14 cellular contexts compared by ENCODE assay signal in the genomic region with DNA sequence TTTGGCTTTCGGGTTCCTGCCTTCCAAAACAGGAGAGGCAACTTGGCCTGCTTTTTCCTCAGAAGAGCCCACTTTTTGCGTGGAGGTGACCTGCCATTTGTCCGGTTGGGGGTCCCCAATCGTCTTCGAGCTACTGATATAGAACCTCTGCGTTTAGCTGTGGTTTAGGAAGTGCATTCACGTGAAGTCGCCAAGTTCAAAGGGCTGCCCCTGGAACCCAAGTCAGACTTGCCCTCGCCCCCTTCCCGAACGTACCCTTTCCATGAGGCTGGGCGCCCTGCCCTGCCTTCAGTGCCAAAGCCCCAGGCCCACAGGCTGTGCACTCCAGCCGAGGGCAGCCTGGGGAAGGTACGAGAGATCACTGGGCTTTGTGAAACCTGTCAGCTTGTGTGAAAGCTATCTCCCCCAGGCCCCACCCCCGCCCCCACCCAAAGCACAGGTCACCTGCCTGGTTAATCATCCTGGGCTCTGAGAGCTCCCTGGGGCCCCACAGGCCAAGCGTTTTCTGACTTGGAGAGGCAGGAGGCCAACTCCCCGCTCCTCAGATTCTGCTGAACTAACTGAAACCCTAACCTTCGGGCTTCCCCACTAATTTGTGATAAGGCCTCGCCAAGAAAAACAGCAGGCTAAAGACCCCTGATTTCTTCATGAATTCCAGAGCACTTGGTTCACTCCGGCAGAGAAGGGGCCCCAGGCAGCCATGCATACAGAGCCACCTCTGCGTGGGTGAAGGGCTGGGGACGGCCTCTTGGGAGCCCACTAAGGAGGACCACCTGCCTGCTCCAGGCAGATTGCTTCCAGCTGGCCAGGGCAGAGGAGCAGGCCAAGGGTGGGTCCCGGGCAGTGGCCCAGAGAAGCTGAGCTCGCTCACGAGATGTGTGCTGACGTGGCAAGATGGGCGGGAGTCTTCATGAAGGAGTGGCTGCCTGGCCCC. TPM values are rescaled to one million over a fixed set of nuclear protein-coding genes. Genes with fewer than 3 reads are reported as not detected.
DNase-seq lines count a peak whose midpoint lies in the region; ATAC-seq and TF ChIP-seq lines count a peak whose summit lies in the region.
"Had no signal": no experiment of that assay in that cellular context is flagged by ENCODE, and none has a peak within 500 bp of the region (broad histone marks: within the 10 kb centered on the region; RNA-seq: fewer than 3 reads in every experiment).

No MANE protein-coding gene starts in this region.

- peak overlapping the region; percentile 41 for H3K27ac ChIP-seq in mesenchymal stem cell (ENCODE audit: low read length, poor library complexity, severe bottlenecking)
- H3K27ac ChIP-seq in thyroid gland: no peak overlapping the region

- H3K9me3 ChIP-seq in mesenchymal stem cell (ENCODE audit: control insufficient read depth, low read length) (peaks cover 9% of the 10 kb centered on the region), thyroid gland (no peaks in the 10 kb centered on the region)
- H3K9me3 ChIP-seq: adrenal gland, MG63, stomach had no signal

- no peak overlapping the region for H2BK12ac ChIP-seq in mesenchymal stem cell (ENCODE audit: low read length in 2 of 2)

- POLR2A ChIA-PET in WTC11 (lab: Charles Lee): no interaction called here

- peak overlapping the region; percentile 29 for H3K9ac ChIP-seq in mesenchymal stem cell (ENCODE audit: low read length)

- H3K36me3 Mint-ChIP-seq in activated naive CD4-positive, alpha-beta T cell treated with anti-CD3 and anti-CD28 coated beads, Interleukin-2, amount 50 U/mL, for 72 hours: no peaks in the 10 kb centered on the region
- no peaks in the 10 kb centered on the region; the same call in 1 of the 2 replicates for H3K36me3 Mint-ChIP-seq in WTC11

- no peak for ATAC-seq in activated naive CD4-positive, alpha-beta T cell treated with anti-CD3 and anti-CD28 coated beads, Interleukin-2, amount 50 U/mL, for 72 hours
- no peak for ATAC-seq in WTC11
- ATAC-seq: HCT116, SK-N-SH treated with all-trans-retinoic acid at 6 μM for 48 hours had no signal

- peaks cover 14% of the 10 kb centered on the region for H3K4me1 Mint-ChIP-seq in WTC11

- TF ChIP-seq CTCF in thyroid gland (IDR thresholded peaks at IDR 0.05) (no peak), WTC11 (IDR thresholded peaks at IDR 0.05) (no peak)

- H3K4me1 ChIP-seq in mesenchymal stem cell (ENCODE audit: control insufficient read depth, insufficient read depth, low read depth, low read length) (peaks cover 30% of the 10 kb centered on the region), thyroid gland (peaks cover 0 to 3% of the 10 kb centered on the region in 2 donors)
- H3K4me1 ChIP-seq: adrenal gland, stomach had no signal

- H3K4me3 Mint-ChIP-seq in WTC11: no peak overlapping the region

- WGBS in mesenchymal stem cell: 87% methylated on average over 27 of the region's 27 CpGs
- 67 to 74% methylated on average over 21 of the region's 27 CpGs for WGBS in thyroid gland, 2 donors

- H3K14ac ChIP-seq in mesenchymal stem cell (ENCODE audit: low read length in 2 of 2): no peak overlapping the region

- no peak overlapping the region for H2BK120ac ChIP-seq in mesenchymal stem cell (ENCODE audit: low read depth, low read length)

- H3K36me3 ChIP-seq in mesenchymal stem cell (ENCODE audit: control insufficient read depth in 1 of 2, insufficient read depth in 2 of 2, low read depth in 1 of 2, low read length in 2 of 2): no peaks in the 10 kb centered on the region
- H3K36me3 ChIP-seq in thyroid gland: no peaks in the 10 kb centered on the region
- H3K36me3 ChIP-seq: adrenal gland, MG63, stomach had no signal

- H2BK15ac ChIP-seq in mesenchymal stem cell (ENCODE audit: low read depth, poor library complexity, severe bottlenecking): no peak overlapping the region

- peak overlapping the region in 1 of 2 experiments; percentile 13 for H3K4ac ChIP-seq in mesenchymal stem cell (ENCODE audit: low read depth in 1 of 2, low read length in 2 of 2)

- no peak overlapping the region for H4K91ac ChIP-seq in mesenchymal stem cell (ENCODE audit: low read length)

- no peak overlapping the region for H3K18ac ChIP-seq in mesenchymal stem cell (ENCODE audit: low read depth in 1 of 2, low read length in 2 of 2)

- H3K79me1 ChIP-seq in mesenchymal stem cell (replicated peaks; ENCODE audit: low read length, poor library complexity, severe bottlenecking): no peaks in the 10 kb centered on the region

- no peak overlapping the region for H3K23ac ChIP-seq in mesenchymal stem cell (ENCODE audit: low read length in 2 of 2)

- H2BK5ac ChIP-seq in mesenchymal stem cell (ENCODE audit: low read depth, low read length, poor library complexity, severe bottlenecking): peak overlapping the region; percentile 67

- H2AK5ac ChIP-seq in mesenchymal stem cell (ENCODE audit: low read length, severe bottlenecking): peak overlapping the region; percentile 91

- CTCF ChIA-PET in WTC11 (lab: Charles Lee): interaction anchor here (1.3 to 1.5 kb wide), 2 partner anchors 166 to 195 kb away, joined by 3 to 5 read pairs; no protein-coding TSS in a partner anchor

- no peaks in the 10 kb centered on the region for H3K9me3 Mint-ChIP-seq in activated naive CD4-positive, alpha-beta T cell treated with anti-CD3 and anti-CD28 coated beads, Interleukin-2, amount 50 U/mL, for 72 hours
- H3K9me3 Mint-ChIP-seq in WTC11: peaks cover 9% of the 10 kb centered on the region; the same call in 1 of the 2 replicates

- H3K4me3 ChIP-seq in mesenchymal stem cell (ENCODE audit: insufficient read depth in 1 of 2, low read depth in 1 of 2, low read length in 2 of 2): no peak overlapping the region
- no peak overlapping the region for H3K4me3 ChIP-seq in thyroid gland (replicated peaks in 1 of 3)
- H3K4me3 ChIP-seq: adrenal gland, MG63, stomach had no signal

- DNase-seq in HuH-7 (ENCODE audit: low spot score) (peak; percentile 63), fibroblast of peridontal ligament (ENCODE audit: extremely low read depth) (peak; percentile 10), mesenchymal stem cell (no peak), thyroid gland (peak; percentile 17 to 31), Kasumi-1 (lab: John Stamatoyannopoulos, UW) (no peak), NCI-H82 treated with DMSO at 0.1 percent for 48 hours (lab: John Stamatoyannopoulos, UW; ENCODE audit: unreplicated experiment) (no peak), WTC11 (ENCODE audit: low spot score) (no peak)
- no peak for DNase-seq in activated naive CD4-positive, alpha-beta T cell treated with anti-CD3 and anti-CD28 coated beads, Interleukin-2, amount 50 U/mL, for 72 hours (ENCODE audit: low spot score in 2 of 2)
- DNase-seq: hippocampal formation, MG63, stomach had no signal

- H3K27me3 Mint-ChIP-seq in WTC11 (ENCODE audit: low read depth): peaks cover 96% of the 10 kb centered on the region

- no peak overlapping the region for H4K8ac ChIP-seq in mesenchymal stem cell (ENCODE audit: low read length)

- intact Hi-C loops in thyroid gland (cut with DNase I): no loop called here

- H2AFZ ChIP-seq in mesenchymal stem cell (ENCODE audit: low read depth, low read length): no peak overlapping the region

- H3K27me3 ChIP-seq in mesenchymal stem cell (ENCODE audit: control insufficient read depth in 1 of 2, insufficient read depth in 1 of 2, low read length in 2 of 2) (peaks cover 5 to 28% of the 10 kb centered on the region in 2 experiments), thyroid gland (no peaks in the 10 kb centered on the region)
- H3K27me3 ChIP-seq: adrenal gland, MG63, stomach had no signal

- no peak overlapping the region for H3K4me2 ChIP-seq in mesenchymal stem cell (ENCODE audit: low read length, poor library complexity, severe bottlenecking)

- no peak for TF ChIP-seq POLR2A in thyroid gland (IDR thresholded peaks at IDR 0.05)

- no peak overlapping the region for H3K27ac Mint-ChIP-seq in activated naive CD4-positive, alpha-beta T cell treated with anti-CD3 and anti-CD28 coated beads, Interleukin-2, amount 50 U/mL, for 72 hours
- H3K27ac Mint-ChIP-seq in WTC11: no peak overlapping the region

TF ChIP-seq in WTC11, 78 proteins besides CTCF, POLR2A, EP300 and RAD21 (continues in another document):
- TF ChIP-seq, protein P1, sequence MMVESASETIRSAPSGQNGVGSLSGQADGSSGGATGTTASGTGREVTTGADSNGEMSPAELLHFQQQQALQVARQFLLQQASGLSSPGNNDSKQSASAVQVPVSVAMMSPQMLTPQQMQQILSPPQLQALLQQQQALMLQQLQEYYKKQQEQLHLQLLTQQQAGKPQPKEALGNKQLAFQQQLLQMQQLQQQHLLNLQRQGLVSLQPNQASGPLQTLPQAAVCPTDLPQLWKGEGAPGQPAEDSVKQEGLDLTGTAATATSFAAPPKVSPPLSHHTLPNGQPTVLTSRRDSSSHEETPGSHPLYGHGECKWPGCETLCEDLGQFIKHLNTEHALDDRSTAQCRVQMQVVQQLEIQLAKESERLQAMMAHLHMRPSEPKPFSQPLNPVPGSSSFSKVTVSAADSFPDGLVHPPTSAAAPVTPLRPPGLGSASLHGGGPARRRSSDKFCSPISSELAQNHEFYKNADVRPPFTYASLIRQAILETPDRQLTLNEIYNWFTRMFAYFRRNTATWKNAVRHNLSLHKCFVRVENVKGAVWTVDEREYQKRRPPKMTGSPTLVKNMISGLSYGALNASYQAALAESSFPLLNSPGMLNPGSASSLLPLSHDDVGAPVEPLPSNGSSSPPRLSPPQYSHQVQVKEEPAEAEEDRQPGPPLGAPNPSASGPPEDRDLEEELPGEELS (CRISPR knock-in tag; IDR thresholded peaks at IDR 0.05): no peak
- TF ChIP-seq FOXP1 (CRISPR knock-in tag; IDR thresholded peaks at IDR 0.05; ENCODE audit: borderline replicate concordance): no peak
- TF ChIP-seq, protein P2, sequence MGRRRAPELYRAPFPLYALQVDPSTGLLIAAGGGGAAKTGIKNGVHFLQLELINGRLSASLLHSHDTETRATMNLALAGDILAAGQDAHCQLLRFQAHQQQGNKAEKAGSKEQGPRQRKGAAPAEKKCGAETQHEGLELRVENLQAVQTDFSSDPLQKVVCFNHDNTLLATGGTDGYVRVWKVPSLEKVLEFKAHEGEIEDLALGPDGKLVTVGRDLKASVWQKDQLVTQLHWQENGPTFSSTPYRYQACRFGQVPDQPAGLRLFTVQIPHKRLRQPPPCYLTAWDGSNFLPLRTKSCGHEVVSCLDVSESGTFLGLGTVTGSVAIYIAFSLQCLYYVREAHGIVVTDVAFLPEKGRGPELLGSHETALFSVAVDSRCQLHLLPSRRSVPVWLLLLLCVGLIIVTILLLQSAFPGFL (CRISPR knock-in tag; IDR thresholded peaks at IDR 0.05; ENCODE audit: borderline replicate concordance): no peak

RNA-seq across cellular contexts. Expression of a gene that starts 25.8 kb away (rescaled TPM):
- polyA plus RNA-seq in mesenchymal stem cell (2013, experiment 1 of 2): 0.08 TPM
- polyA plus RNA-seq in mesenchymal stem cell (2013, experiment 2 of 2): 0.05 TPM
- 1 to 10 TPM; 2.0 to 4.1 (median 3.2) TPM for total RNA-seq in thyroid gland
- total RNA-seq in activated naive CD4-positive, alpha-beta T cell treated with anti-CD3 and anti-CD28 coated beads, Interleukin-2, amount 50 U/mL, for 72 hours: under 1 TPM; 0.30 to 0.49 TPM
- total RNA-seq in WTC11 (2021): 2.1 to 2.4 TPM (median 2.3 TPM) in 3 replicates

Comparison
In these comparisons a context has a peak if more than half of its experiments do, and no peak if none do; other contexts are left out.
1. DNase-seq: peak in HuH-7 (single experiment), fibroblast of peridontal ligament (single experiment) and thyroid gland (2 of 2); none in mesenchymal stem cell (single experiment), activated naive CD4-positive, alpha-beta T cell treated with anti-CD3 and anti-CD28 coated beads, Interleukin-2, amount 50 U/mL, for 72 hours (0 of 2), Kasumi-1 (0 of 2), NCI-H82 treated with DMSO at 0.1 percent for 48 hours (single experiment) and WTC11 (single experiment).